Comparison of ENCODE assay signal across 8 cellular contexts in the genomic region with DNA sequence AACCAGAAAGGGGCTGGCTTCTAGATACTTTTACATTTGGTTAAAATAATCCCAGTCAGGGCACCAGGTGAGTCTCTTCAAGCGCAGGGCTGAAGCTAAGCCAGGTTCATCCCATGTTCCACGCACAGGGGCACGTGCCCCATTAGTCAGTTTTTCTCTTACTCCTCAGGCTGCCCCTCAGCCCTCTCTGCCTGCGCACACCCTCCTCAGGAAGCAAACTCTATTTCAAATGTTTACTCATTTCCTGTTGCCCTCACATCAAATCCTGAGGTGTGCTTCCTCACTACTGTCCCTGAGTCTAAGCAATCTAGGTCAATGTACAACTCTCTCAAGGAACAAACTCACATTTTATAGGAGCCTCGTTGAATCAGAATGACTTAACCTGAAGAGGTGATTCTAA. TPM values are rescaled to one million over a fixed set of nuclear protein-coding genes. Genes with fewer than 3 reads are reported as not detected.
A peak's percentile ranks its signal among the peaks of the same experiment; 100 is the strongest.
DNase-seq lines count a peak whose midpoint lies in the region; ATAC-seq, FAIRE-seq and TF ChIP-seq lines count a peak whose summit lies in the region.

No MANE protein-coding gene starts in this region.

- H3K9ac ChIP-seq in neural progenitor cell = no peak overlapping the region

- no peaks in the 10 kb centered on the region for H3F3A ChIP-seq in neural progenitor cell (ENCODE audit: low read depth)

- ATAC-seq in T-helper 17 cell (peak; percentile 66), GM19023 (IDR thresholded peaks at IDR 0.05; ENCODE audit: unreplicated experiment) (no peak)

- peaks cover 69 to 70% (median 70%) of the 10 kb centered on the region in 3 donors for H3K4me1 Mint-ChIP-seq in CD8-positive, alpha-beta memory T cell
- H3K4me1 Mint-ChIP-seq in T-helper 17 cell (peaks cover 54% of the 10 kb centered on the region), progenitor cell of endocrine pancreas (ENCODE audit: low read depth) (peaks cover 3% of the 10 kb centered on the region), neural progenitor cell (peaks cover 10% of the 10 kb centered on the region)

- no peaks in the 10 kb centered on the region for H3K9me3 ChIP-seq in CD8-positive, alpha-beta memory T cell (ENCODE audit: low read length)
- H3K9me3 ChIP-seq in T-helper 17 cell (ENCODE audit: control insufficient read depth, low read length, poor library complexity, severe bottlenecking) (no peaks in the 10 kb centered on the region), small intestine (ENCODE audit: control insufficient read depth, low read depth) (no peaks in the 10 kb centered on the region), neural progenitor cell (ENCODE audit: low read depth) (no peaks in the 10 kb centered on the region)

- no peak overlapping the region for H2AFZ ChIP-seq in neural progenitor cell (replicated peaks)

- peaks cover 69% of the 10 kb centered on the region for H3K4me1 ChIP-seq in CD8-positive, alpha-beta memory T cell (ENCODE audit: insufficient read depth, low read length)
- H3K4me1 ChIP-seq in small intestine (ENCODE audit: control insufficient read depth in 2 of 2, insufficient read depth in 1 of 2, low read depth in 1 of 2, low read length in 1 of 2) (peaks cover 0 to 11% of the 10 kb centered on the region in 2 donors), neural progenitor cell (no peaks in the 10 kb centered on the region)

- H3K4me3 Mint-ChIP-seq in CD8-positive, alpha-beta memory T cell = peak overlapping the region; percentile 3 to 80 (median 69)
- H3K4me3 Mint-ChIP-seq in T-helper 17 cell (peak overlapping the region; percentile 76), progenitor cell of endocrine pancreas (ENCODE audit: low read depth) (no peak overlapping the region), neural progenitor cell (no peak overlapping the region)

- TF ChIP-seq CTCF in progenitor cell of endocrine pancreas (IDR thresholded peaks at IDR 0.05; ENCODE audit: unreplicated experiment) = no peak
- TF ChIP-seq CTCF in neural progenitor cell (IDR thresholded peaks at IDR 0.05) = no peak

- peaks cover 0 to 2% of the 10 kb centered on the region in 2 donors for H3K27me3 Mint-ChIP-seq in CD8-positive, alpha-beta memory T cell
- H3K27me3 Mint-ChIP-seq in T-helper 17 cell (no peaks in the 10 kb centered on the region), progenitor cell of endocrine pancreas (no peaks in the 10 kb centered on the region), neural progenitor cell (ENCODE audit: insufficient read depth, low read depth) (peaks cover 4% of the 10 kb centered on the region)

- CTCF ChIA-PET in CD8-positive, alpha-beta memory T cell (lab: Charles Lee) = interaction anchor here (0.8 to 2.3 kb wide), 7 partner anchors 12 to 128 kb away, joined by 3 to 12 read pairs (median 6); no protein-coding TSS in a partner anchor

- WGBS in small intestine, 3 donors = 38 to 57% (median 46%) methylated on average over 5 of the region's 5 CpGs

- H3K36me3 ChIP-seq in CD8-positive, alpha-beta memory T cell (ENCODE audit: insufficient read depth, low read length) = no peaks in the 10 kb centered on the region
- H3K36me3 ChIP-seq in small intestine (ENCODE audit: control insufficient read depth in 2 of 2, insufficient read depth in 2 of 2, low read length in 2 of 2) = no peaks in the 10 kb centered on the region
- H3K36me3 ChIP-seq in neural progenitor cell = no peaks in the 10 kb centered on the region

- H3K27ac Mint-ChIP-seq in CD8-positive, alpha-beta memory T cell = peak overlapping the region; percentile 87 to 100 (median 98)
- H3K27ac Mint-ChIP-seq in T-helper 17 cell (peak overlapping the region; percentile 97), progenitor cell of endocrine pancreas (no peak overlapping the region), neural progenitor cell (no peak overlapping the region)

- H3K4me3 ChIP-seq in CD8-positive, alpha-beta memory T cell (ENCODE audit: low read length) = no peak overlapping the region
- no peak overlapping the region for H3K4me3 ChIP-seq in small intestine (ENCODE audit: low read depth in 1 of 2, low read length in 2 of 2)
- no peak overlapping the region for H3K4me3 ChIP-seq in neural progenitor cell

- DNase-seq in CD8-positive, alpha-beta memory T cell = peak; percentile 10 to 81 (median 64)
- DNase-seq in T-helper 17 cell = peak; percentile 29 to 72 (median 36)
- peak; percentile 27 for DNase-seq in amniotic epithelial cell (ENCODE audit: low read depth)
- peak; percentile 42 for DNase-seq in small intestine
- no peak for DNase-seq in effector CD8-positive, alpha-beta T cell (lab: John Stamatoyannopoulos, UW)
- no peak for DNase-seq in progenitor cell of endocrine pancreas (ENCODE audit: low spot score, unreplicated experiment)
- DNase-seq in neural progenitor cell (ENCODE audit: low spot score) = no peak

- POLR2A ChIA-PET in CD8-positive, alpha-beta memory T cell (lab: Charles Lee) = interaction anchor here (0.8 to 1.1 kb wide), 5 partner anchors 10 to 56 kb away, joined by 3 to 5 read pairs (median 3); no protein-coding TSS in a partner anchor

- no peak overlapping the region for H3K4me2 ChIP-seq in neural progenitor cell

- no peaks in the 10 kb centered on the region for H3K27me3 ChIP-seq in CD8-positive, alpha-beta memory T cell (ENCODE audit: insufficient read depth, low read length, poor library complexity, severe bottlenecking)
- no peaks in the 10 kb centered on the region for H3K27me3 ChIP-seq in small intestine (ENCODE audit: control insufficient read depth in 2 of 2, insufficient read depth in 2 of 2, low read length in 2 of 2)
- no peaks in the 10 kb centered on the region for H3K27me3 ChIP-seq in neural progenitor cell

- peaks cover 0 to 1% (median 0%) of the 10 kb centered on the region in 5 donors for H3K9me3 Mint-ChIP-seq in CD8-positive, alpha-beta memory T cell
- no peaks in the 10 kb centered on the region for H3K9me3 Mint-ChIP-seq in progenitor cell of endocrine pancreas (ENCODE audit: low read depth)
- peaks cover 5% of the 10 kb centered on the region for H3K9me3 Mint-ChIP-seq in neural progenitor cell

- H3K27ac ChIP-seq in CD8-positive, alpha-beta memory T cell (ENCODE audit: low read depth, low read length) = peak overlapping the region; percentile 51
- H3K27ac ChIP-seq in small intestine (ENCODE audit: low read depth in 1 of 2, low read length in 1 of 2) = peak overlapping the region; percentile 71 to 81
- H3K27ac ChIP-seq in neural progenitor cell = no peak overlapping the region

- H4K20me1 ChIP-seq in neural progenitor cell (ENCODE audit: low read depth) = no peaks in the 10 kb centered on the region

- peaks cover 1 to 26% (median 3%) of the 10 kb centered on the region in 3 donors for H3K36me3 Mint-ChIP-seq in CD8-positive, alpha-beta memory T cell
- H3K36me3 Mint-ChIP-seq in T-helper 17 cell (ENCODE audit: low read depth) = peaks cover 4% of the 10 kb centered on the region
- H3K36me3 Mint-ChIP-seq in progenitor cell of endocrine pancreas (ENCODE audit: insufficient read depth) = no peaks in the 10 kb centered on the region
- peaks cover 13% of the 10 kb centered on the region for H3K36me3 Mint-ChIP-seq in neural progenitor cell

- H3K79me2 ChIP-seq in neural progenitor cell (ENCODE audit: low read depth) = no peaks in the 10 kb centered on the region

- FAIRE-seq in small intestine (lab: Jason Lieb, UNC) = no peak

RNA-seq across cellular contexts. Expression of a gene that starts 48.5 kb away (rescaled TPM):
- total RNA-seq in CD8-positive, alpha-beta memory T cell = 1 to 10 TPM; 6.6 to 6.9 TPM
- polyA plus RNA-seq in CD8-positive, alpha-beta memory T cell = 0.72 TPM
- total RNA-seq in T-helper 17 cell = 10 to 100 TPM; 13.0 to 99.9 TPM
- polyA plus RNA-seq in small intestine = 10 to 100 TPM in 1 of 3 donors, 1 to 10 TPM in 2; 2.0 to 69.8 (median 3.5) TPM
- total RNA-seq in progenitor cell of endocrine pancreas = 22.9 and 34.6 TPM in 2 replicates
- total RNA-seq in neural progenitor cell (ENCODE audit: low replicate concordance) = 14.6 and 17.6 TPM in 2 replicates

Comparison
In these comparisons a context has a peak if more than half of its experiments do, and no peak if none do; other contexts are left out.
1. DNase-seq: peak in CD8-positive, alpha-beta memory T cell (5 of 5), T-helper 17 cell (3 of 3), amniotic epithelial cell (single experiment) and small intestine (single experiment); none in effector CD8-positive, alpha-beta T cell (single experiment), progenitor cell of endocrine pancreas (single experiment) and neural progenitor cell (single experiment).
2. H3K27ac Mint-ChIP-seq: peak in CD8-positive, alpha-beta memory T cell (8 of 8) and T-helper 17 cell (single experiment); none in progenitor cell of endocrine pancreas (single experiment) and neural progenitor cell (single experiment).
3. H3K4me3 Mint-ChIP-seq: peak in CD8-positive, alpha-beta memory T cell (7 of 7) and T-helper 17 cell (single experiment); none in progenitor cell of endocrine pancreas (single experiment) and neural progenitor cell (single experiment).